ENCODE assay signal across 8 cellular contexts in the genomic region with DNA sequence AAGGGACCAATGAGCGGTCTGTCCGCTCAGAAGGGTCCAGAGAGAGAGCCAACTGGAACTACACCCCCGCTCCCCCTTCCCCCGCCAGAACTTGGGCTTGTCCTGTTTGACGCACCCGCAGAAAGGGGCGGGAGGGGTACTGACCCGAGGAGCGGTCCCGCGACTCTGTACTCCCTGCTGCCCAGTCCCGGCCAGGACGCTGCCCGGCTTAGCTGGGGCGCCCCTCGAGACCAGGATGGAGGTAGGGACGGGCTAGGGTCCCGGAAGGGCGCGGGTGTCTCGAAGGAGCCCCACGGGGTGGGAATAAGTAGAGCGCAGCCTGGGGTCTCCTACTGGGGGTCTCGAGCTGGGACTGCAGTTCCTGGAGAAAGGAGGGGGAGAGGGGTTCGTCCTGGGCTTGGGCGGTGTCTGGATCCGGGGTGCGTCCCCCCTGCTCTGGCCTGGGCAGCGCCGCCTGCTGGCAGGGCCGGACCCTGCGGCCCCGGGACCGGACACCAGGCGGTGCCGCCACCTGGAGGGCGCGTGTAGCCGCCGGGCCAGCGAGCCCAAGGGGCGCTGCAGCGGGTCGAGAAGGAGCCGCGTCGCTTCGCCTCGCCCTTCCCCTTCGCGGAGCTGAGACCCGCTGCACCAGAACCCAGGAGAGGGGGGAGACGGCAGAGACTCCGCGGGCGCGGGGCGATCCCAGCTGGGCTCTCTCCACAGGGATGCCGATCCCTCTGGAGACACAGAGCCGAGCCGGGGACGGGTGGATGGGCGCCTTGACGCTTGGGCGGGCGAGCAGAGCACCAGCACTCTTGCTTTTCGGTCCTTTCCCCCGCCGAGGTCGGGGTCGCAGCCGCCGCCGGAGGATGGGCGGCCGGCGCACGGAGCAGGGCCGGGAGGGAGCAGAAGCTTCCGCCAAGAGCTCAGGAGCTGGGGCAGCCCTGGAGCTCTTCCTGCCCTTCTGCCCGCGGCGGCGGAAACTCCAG. TPM values are rescaled to one million over a fixed set of nuclear protein-coding genes. Genes with fewer than 3 reads are reported as not detected.
DNase-seq lines count a peak whose midpoint lies in the region; ATAC-seq and TF ChIP-seq lines count a peak whose summit lies in the region.

No MANE protein-coding gene starts in this region.

- H3K4me1 Mint-ChIP-seq in chondrocyte (ENCODE audit: low read depth): peaks cover 69% of the 10 kb centered on the region

- intact Hi-C loops in left colon (cut with DNase I, micrococcal nuclease): no loop called here

- DNase-seq in SKM-1 (lab: John Stamatoyannopoulos, UW; ENCODE audit: unreplicated experiment): peak; percentile 18
- DNase-seq in SKM-1 treated with dmso at 0.1 percent for 144 hours (lab: John Stamatoyannopoulos, UW; ENCODE audit: unreplicated experiment): no peak
- peak; percentile 57 for DNase-seq in NCI-H146 treated with DMSO at 0.1 percent for 48 hours (lab: John Stamatoyannopoulos, UW; ENCODE audit: unreplicated experiment)
- DNase-seq in chondrocyte (ENCODE audit: low spot score): no peak
- DNase-seq in left colon: peak; percentile 81 to 93
- peak; percentile 41 for DNase-seq in stimulated activated CD4-positive, alpha-beta T cell treated with anti-CD3 and anti-CD28 coated beads, Interleukin-2, amount 100 ng/mL, for 4 hours (ENCODE audit: low read depth)

- H3K4me3 Mint-ChIP-seq in chondrocyte (ENCODE audit: unreplicated experiment): peak overlapping the region; percentile 100

- TF ChIP-seq CTCF in chondrocyte (IDR thresholded peaks at IDR 0.05): peak; percentile 100

- peak; percentile 58 for ATAC-seq in HG02840 (IDR thresholded peaks at IDR 0.05; ENCODE audit: low FRiP score, unreplicated experiment)
- peak; percentile 79 to 81 for ATAC-seq in activated CD4-positive, CD25-positive, alpha-beta regulatory T cell treated with anti-CD3 and anti-CD28 coated beads, Interleukin-2, amount 50 U/mL, for 24 hours
- peak; percentile 72 for ATAC-seq in left colon

- H3K9me3 Mint-ChIP-seq in chondrocyte (ENCODE audit: low read depth): no peaks in the 10 kb centered on the region

- no peaks in the 10 kb centered on the region for H3K27me3 Mint-ChIP-seq in chondrocyte (ENCODE audit: low read depth)

- peak overlapping the region; percentile 97 for H3K27ac Mint-ChIP-seq in chondrocyte (ENCODE audit: unreplicated experiment)

- H3K36me3 Mint-ChIP-seq in chondrocyte (ENCODE audit: low read depth): no peaks in the 10 kb centered on the region

RNA-seq across cellular contexts. Expression of a gene that starts 3.7 kb away (rescaled TPM):
- total RNA-seq in chondrocyte (57.5 to 72.6 TPM (median 69.5 TPM) in 3 replicates), left colon (10 to 100 TPM; 36.0 to 47.9 TPM)

RNA-seq across cellular contexts. Expression of a gene that starts 25.7 kb away (rescaled TPM):
- 54.9 to 57.6 TPM (median 57.2 TPM) in 3 replicates for total RNA-seq in chondrocyte
- 100 to 1,000 TPM; 103 to 130 TPM for total RNA-seq in left colon

RNA-seq across cellular contexts. Expression of a gene that starts 37.4 kb away (rescaled TPM):
- total RNA-seq in chondrocyte (59.1 to 71.1 TPM (median 61.9 TPM) in 3 replicates), left colon (10 to 100 TPM; 74.6 to 79.8 TPM)

RNA-seq across cellular contexts. Expression of a gene that starts 51.1 kb away (rescaled TPM):
- total RNA-seq in chondrocyte: 0.99 to 1.5 TPM (median 1.1 TPM) in 3 replicates
- total RNA-seq in left colon: 1 to 10 TPM; 2.1 to 8.6 TPM

Comparison
In these comparisons a context has a peak if more than half of its experiments do, and no peak if none do; other contexts are left out.
1. DNase-seq: peak in SKM-1 (single experiment), NCI-H146 treated with DMSO at 0.1 percent for 48 hours (single experiment), left colon (2 of 2) and stimulated activated CD4-positive, alpha-beta T cell treated with anti-CD3 and anti-CD28 coated beads, Interleukin-2, amount 100 ng/mL, for 4 hours (single experiment); none in SKM-1 treated with dmso at 0.1 percent for 144 hours (single experiment) and chondrocyte (single experiment).
2. Peak in every context shown above with its lines, with median percentiles within 50 percentile points of each other: ATAC-seq.